17 cellular contexts compared by ENCODE assay signal in genomic region chr19:4891066-4891465, GRCh38. TPM values are rescaled to one million over a fixed set of nuclear protein-coding genes. Genes with fewer than 3 reads are reported as not detected.
DNase-seq lines count a peak whose midpoint lies in the region; ATAC-seq, FAIRE-seq and TF ChIP-seq lines count a peak whose summit lies in the region.
"Had no signal": no experiment of that assay in that cellular context is flagged by ENCODE, and none has a peak within 500 bp of the region (broad histone marks: within the 10 kb centered on the region; RNA-seq: fewer than 3 reads in every experiment).

No MANE protein-coding gene starts in this region.

- FAIRE-seq in K562 (lab: Jason Lieb, UNC) (no peak), HepG2 (lab: Jason Lieb, UNC) (no peak)
- FAIRE-seq: GM12892, H54 had no signal

- H3K36me3 ChIP-seq in BLaER1 (peaks cover 12% of the 10 kb centered on the region; the same call in 1 of the 2 replicates), K562 (ENCODE audit: control insufficient read depth, insufficient read depth, low read length) (no peaks in the 10 kb centered on the region), left ventricle myocardium inferior (no peaks in the 10 kb centered on the region), HepG2 (replicated peaks in 1 of 2; ENCODE audit: control insufficient read depth in 1 of 2, insufficient read depth in 2 of 2, low read length in 2 of 2) (no peaks in the 10 kb centered on the region), BE2C (no peaks in the 10 kb centered on the region)

- CTCF ChIA-PET in K562 (lab: Yijun Ruan, JAX; ENCODE audit: low intra/inter-chr PET ratio) (no interaction called here), HepG2 (lab: Yijun Ruan, JAX; ENCODE audit: low intra/inter-chr PET ratio, low total read pairs) (no interaction called here)

- in situ Hi-C loops in K562 (cut with MboI): no loop called here
- in situ Hi-C loops in HepG2 (cut with HindIII; ENCODE audit: extremely low pct_ligation_motif_present, low pct_unique_long_range_greater_than_20kb): no loop called here
- in situ Hi-C loops in GM13976 (cut with MboI; ENCODE audit: low sequenced_read_pairs, unreplicated experiment): no loop called here

- no peaks in the 10 kb centered on the region for H3K9me1 ChIP-seq in K562 (ENCODE audit: control insufficient read depth, insufficient read depth, low read length)

- H3K4me1 ChIP-seq in BLaER1: peaks cover 60% of the 10 kb centered on the region
- H3K4me1 ChIP-seq in K562 (replicated peaks in 1 of 2; ENCODE audit: control insufficient read depth in 2 of 2, insufficient read depth in 2 of 2, low read length in 2 of 2): peaks cover 0 to 4% of the 10 kb centered on the region in 2 experiments; a peak in 2 of 5 replicates
- peaks cover 18% of the 10 kb centered on the region for H3K4me1 ChIP-seq in left ventricle myocardium inferior
- peaks cover 32% of the 10 kb centered on the region for H3K4me1 ChIP-seq in HepG2 (ENCODE audit: insufficient read depth, low read length)
- no peaks in the 10 kb centered on the region for H3K4me1 ChIP-seq in BE2C
- H3K4me1 ChIP-seq: Caco-2 had no signal

- BruUV-seq in K562 (replicated peaks; lab: Mats Ljungman, UMichigan) (no TSS peak), HepG2 (replicated peaks; lab: Mats Ljungman, UMichigan) (no TSS peak)

- H2AFZ ChIP-seq in K562 (ENCODE audit: low read depth, low read length) (no peak overlapping the region), HepG2 (ENCODE audit: low read length) (no peak overlapping the region)

- H3K9ac ChIP-seq in BLaER1 (no peak overlapping the region), K562 (ENCODE audit: insufficient read depth in 1 of 2, low read depth in 2 of 2, low read length in 2 of 2) (peak overlapping the region in 1 of 2 experiments; percentile 47; a peak in 2 of 4 replicates), HepG2 (ENCODE audit: insufficient read depth, low read depth, low read length) (no peak overlapping the region)

- H3K9me3 ChIP-seq in BLaER1 (no peaks in the 10 kb centered on the region), K562 (replicated peaks; ENCODE audit: control insufficient read depth, insufficient read depth, low read depth, low read length) (no peaks in the 10 kb centered on the region), left ventricle myocardium inferior (replicated peaks) (no peaks in the 10 kb centered on the region), HepG2 (ENCODE audit: low read length) (no peaks in the 10 kb centered on the region), BE2C (no peaks in the 10 kb centered on the region)
- H3K9me3 ChIP-seq: Caco-2 had no signal

- no peaks in the 10 kb centered on the region for H3K79me2 ChIP-seq in K562 (ENCODE audit: control insufficient read depth, insufficient read depth, low read length)
- H3K79me2 ChIP-seq in HepG2 (ENCODE audit: insufficient read depth, low read length): no peaks in the 10 kb centered on the region

- H3K27ac ChIP-seq in BLaER1 (peak overlapping the region; percentile 44), K562 (ENCODE audit: extremely low read depth, low read depth, low read length) (no peak overlapping the region), left ventricle myocardium inferior (replicated peaks) (no peak overlapping the region), HepG2 (ENCODE audit: extremely low read length, insufficient read depth, low read length) (no peak overlapping the region)

- intact Hi-C loops in K562 (cut with micrococcal nuclease) (no loop called here), left ventricle myocardium inferior (cut with micrococcal nuclease) (no loop called here), HepG2 (cut with micrococcal nuclease; ENCODE audit: unreplicated experiment) (loop anchor here (1.0 kb wide), 1 partner anchor 20 kb away; no protein-coding TSS in a partner anchor)

- ATAC-seq in K562 (peak; percentile 31; the same call in 1 of the 3 replicates), HepG2 (peak; percentile 64), HG02970 (IDR thresholded peaks at IDR 0.05; ENCODE audit: low FRiP score, unreplicated experiment) (no peak)
- ATAC-seq: HCT116 had no signal

- H3K4me2 ChIP-seq in BLaER1 (no peak overlapping the region), K562 (ENCODE audit: insufficient read depth, low read length) (no peak overlapping the region; the same call in 1 of the 2 replicates), HepG2 (ENCODE audit: low read depth, low read length) (peak overlapping the region; percentile 65)

- TF ChIP-seq POLR2A in K562 (conservative IDR thresholded peaks at IDR 0.05) (no peak), HepG2 (IDR thresholded peaks at IDR 0.05; ENCODE audit: insufficient read depth in 1 of 2, low read depth in 2 of 2, low read length in 2 of 2) (no peak)

- 28% methylated on average over 22 of the region's 22 CpGs for WGBS in K562 (ENCODE audit: insufficient coverage, low coverage, missing lambda C conversion rate)
- 19% methylated on average over 6 of the region's 22 CpGs for WGBS in HepG2 (ENCODE audit: low lambda C conversion rate)

- no peak for TF ChIP-seq EP300 in K562 (IDR thresholded peaks at IDR 0.05; ENCODE audit: low read length)
- TF ChIP-seq EP300 in HepG2 (IDR thresholded peaks at IDR 0.05; ENCODE audit: low read depth in 2 of 2, low read length in 2 of 2): no peak
- no peak for TF ChIP-seq EP300 in HepG2 (CRISPR knock-in tag; IDR thresholded peaks at IDR 0.05; ENCODE audit: borderline replicate concordance)

- TF ChIP-seq RAD21 in K562 (CRISPR knock-in tag; conservative IDR thresholded peaks at IDR 0.05 in 1 of 2, IDR thresholded peaks at IDR 0.05 in 1 of 2) (no peak), HepG2 (CRISPR knock-in tag; IDR thresholded peaks at IDR 0.05) (no peak)

- H3K27me3 ChIP-seq in BLaER1 (no peaks in the 10 kb centered on the region), K562 (ENCODE audit: control insufficient read depth in 2 of 2, insufficient read depth in 2 of 2, low read length in 2 of 2) (peaks cover 7 to 13% of the 10 kb centered on the region in 2 experiments; a peak in 3 of 5 replicates), left ventricle myocardium inferior (ENCODE audit: low read depth) (peaks cover 20% of the 10 kb centered on the region), HepG2 (ENCODE audit: control insufficient read depth in 1 of 2, insufficient read depth in 2 of 2, low read length in 2 of 2) (peaks cover 3 to 20% of the 10 kb centered on the region in 2 experiments; a peak in 2 of 5 replicates), BE2C (no peaks in the 10 kb centered on the region)

- TF ChIP-seq CTCF in K562 (IDR thresholded peaks at IDR 0.05 in 2 of 3, conservative IDR thresholded peaks at IDR 0.05 in 1 of 3; ENCODE audit: insufficient read depth in 2 of 3, low read depth in 1 of 3, low read length in 3 of 3) (no peak), left ventricle myocardium inferior (IDR thresholded peaks at IDR 0.05; ENCODE audit: borderline replicate concordance) (no peak), HepG2 (CRISPR knock-in tag; IDR thresholded peaks at IDR 0.05) (no peak), BE2C (IDR thresholded peaks at IDR 0.05; ENCODE audit: low read depth, low read length) (no peak), GM13976 (IDR thresholded peaks at IDR 0.05; ENCODE audit: borderline replicate concordance, control extremely low read depth, extremely low read depth, insufficient read depth, missing control alignments) (no peak)

- POLR2A ChIA-PET in K562 (lab: Yijun Ruan, JAX): interaction anchor here (1.1 to 1.3 kb wide), 2 partner anchors 11 to 16 kb away, joined by 3 to 4 read pairs; partner anchors contain the start of gene ARRDC5
- POLR2A ChIA-PET in HepG2 (lab: Yijun Ruan, JAX): interaction anchor here (1.2 kb wide), 1 partner anchor 17 kb away, joined by 3 read pairs; no protein-coding TSS in a partner anchor

- H4K20me1 ChIP-seq in BLaER1 (no peaks in the 10 kb centered on the region), K562 (replicated peaks; ENCODE audit: control insufficient read depth, insufficient read depth, low read length) (no peaks in the 10 kb centered on the region), HepG2 (ENCODE audit: insufficient read depth, low read length) (no peaks in the 10 kb centered on the region)

- DNase-seq in K562 (ENCODE audit: extremely low read depth in 1 of 4, low spot score in 3 of 4) (peak in 1 of 4 experiments; percentile 9), left ventricle myocardium inferior (peak; percentile 58), HepG2 (ENCODE audit: low spot score) (no peak), BE2C (no peak), AML-193 (lab: John Stamatoyannopoulos, UW) (no peak), GM13976 (ENCODE audit: low spot score) (no peak)
- DNase-seq: ACHN; Caco-2; CD8-positive, alpha-beta memory T cell; DND-41; GDM1 had no signal

- H3K4me3 ChIP-seq in BLaER1: no peak overlapping the region
- H3K4me3 ChIP-seq in K562: no peak overlapping the region
- no peak overlapping the region for H3K4me3 ChIP-seq in left ventricle myocardium inferior
- peak overlapping the region in 1 of 3 experiments; percentile 57; a peak in 2 of 6 replicates for H3K4me3 ChIP-seq in HepG2 (replicated peaks in 1 of 3; ENCODE audit: insufficient read depth in 1 of 3, low read depth in 2 of 3, low read length in 3 of 3)
- H3K4me3 ChIP-seq in BE2C (ENCODE audit: low read depth, low read length): no peak overlapping the region

RNA-seq across cellular contexts. Expression of gene ARRDC5, which starts 11.6 kb away (rescaled TPM):
- not detected in 2 replicates for total RNA-seq in K562 (2011; cell fraction: chromatin; rRNA removed; ENCODE audit: low replicate concordance)
- not detected in 2 replicates for total RNA-seq in K562 (2011; cell fraction: nucleolus; rRNA removed)
- total RNA-seq in K562 (2011; cell fraction: nucleoplasm; rRNA removed): not detected in 2 replicates
- total RNA-seq in K562 (2014; rRNA removed) (not detected in 2 replicates), K562 (2014; rRNA removed; fragmentation: Illumina TruSeq; extraction: Trizol) (not detected in 2 replicates), K562 (2015; rRNA removed; fragmentation: Illumina TruSeq; extraction: Trizol) (not detected in 2 replicates), K562 (2021) (not detected in 2 replicates), left ventricle myocardium inferior (not detected), HepG2 (2016; rRNA removed; fragmentation: Illumina TruSeq; extraction: Trizol) (not detected in 2 replicates)
- polyA plus RNA-seq in K562 (2011; rRNA removed) (not detected in 2 replicates), K562 (2014; fragmentation: Illumina TruSeq; extraction: Trizol) (not detected in 2 replicates), K562 (2014; fragmentation: Nextera tagmentation; extraction: Ambion mirVana) (not detected), K562 (2014; rRNA removed) (not detected in 2 replicates), HepG2 (2011; rRNA removed) (not detected in 2 replicates)
- polyA plus RNA-seq in K562 (2011; cell fraction: cytosol; rRNA removed): not detected in 2 replicates
- not detected in 2 replicates for polyA plus RNA-seq in K562 (2011; cell fraction: nucleus; rRNA removed)
- not detected in 2 replicates for polyA plus RNA-seq in K562 (2012)
- polyA minus RNA-seq in K562 (2011; rRNA and poly(A)+ RNA removed): not detected in 2 replicates
- polyA minus RNA-seq in K562 (2011; cell fraction: cytosol; rRNA and poly(A)+ RNA removed): not detected in 2 replicates
- polyA minus RNA-seq in K562 (2011; cell fraction: nucleus; rRNA and poly(A)+ RNA removed): not detected in 2 replicates
- total RNA-seq in HepG2 (2016; cell fraction: cytosol; rRNA removed; fragmentation: Illumina TruSeq; extraction: Trizol; ENCODE audit: low read depth): not detected in 2 replicates
- total RNA-seq in HepG2 (2016; cell fraction: insoluble cytoplasmic fraction; rRNA removed; fragmentation: Illumina TruSeq; extraction: Trizol): not detected in 2 replicates
- not detected in 2 replicates for total RNA-seq in HepG2 (2016; cell fraction: membrane; rRNA removed; fragmentation: Illumina TruSeq; extraction: Trizol)
- total RNA-seq in HepG2 (2016; cell fraction: nucleus; rRNA removed; fragmentation: Illumina TruSeq; extraction: Trizol): not detected in 2 replicates
- polyA plus RNA-seq in HepG2 (2011; cell fraction: cytosol; rRNA removed): not detected in 2 replicates
- not detected in 2 replicates for polyA plus RNA-seq in HepG2 (2011; cell fraction: nucleus; rRNA removed)
- polyA plus RNA-seq in HepG2 (2012): not detected in 2 replicates
- not detected in 2 replicates for polyA plus RNA-seq in HepG2 (2016; cell fraction: cytosol; fragmentation: Illumina TruSeq; extraction: Trizol; ENCODE audit: low read depth)
- polyA plus RNA-seq in HepG2 (2016; cell fraction: insoluble cytoplasmic fraction; fragmentation: Illumina TruSeq; extraction: Trizol; ENCODE audit: low read depth): not detected in 2 replicates
- polyA plus RNA-seq in HepG2 (2016; cell fraction: membrane; fragmentation: Illumina TruSeq; extraction: Trizol; ENCODE audit: low read depth): not detected in 2 replicates
- not detected in 2 replicates for polyA plus RNA-seq in HepG2 (2016; cell fraction: nucleus; fragmentation: Illumina TruSeq; extraction: Trizol; ENCODE audit: insufficient read depth, low read depth)
- polyA minus RNA-seq in HepG2 (2011; rRNA and poly(A)+ RNA removed; ENCODE audit: low replicate concordance): 0.09 TPM in 1 of 2 replicates, not detected in the other
- not detected in 2 replicates for polyA minus RNA-seq in HepG2 (2011; cell fraction: cytosol; rRNA and poly(A)+ RNA removed)
- polyA minus RNA-seq in HepG2 (2011; cell fraction: nucleus; rRNA and poly(A)+ RNA removed): not detected in 2 replicates
- not detected for polyA plus RNA-seq in BE2C (2012; ENCODE audit: insufficient read depth, insufficient read length, low read depth)
- total RNA-seq: A172, Caco-2 had no signal

RNA-seq across cellular contexts. Expression of gene UHRF1, which starts 18.2 kb away (rescaled TPM):
- 18.6 and 36.9 TPM in 2 replicates for total RNA-seq in K562 (2011; cell fraction: chromatin; rRNA removed; ENCODE audit: low replicate concordance)
- total RNA-seq in K562 (2011; cell fraction: nucleolus; rRNA removed): 23.3 and 25.5 TPM in 2 replicates
- total RNA-seq in K562 (2011; cell fraction: nucleoplasm; rRNA removed): 15.3 and 17.0 TPM in 2 replicates
- total RNA-seq in K562 (2014; rRNA removed): 65.5 and 73.3 TPM in 2 replicates
- total RNA-seq in K562 (2014; rRNA removed; fragmentation: Illumina TruSeq; extraction: Trizol): 16.8 and 17.7 TPM in 2 replicates
- 42.3 and 42.6 TPM in 2 replicates for total RNA-seq in K562 (2015; rRNA removed; fragmentation: Illumina TruSeq; extraction: Trizol)
- total RNA-seq in K562 (2021): 91.4 and 101 TPM in 2 replicates
- polyA plus RNA-seq in K562 (2011; rRNA removed): 8.7 and 16.7 TPM in 2 replicates
- polyA plus RNA-seq in K562 (2011; cell fraction: cytosol; rRNA removed): 8.1 and 14.0 TPM in 2 replicates
- polyA plus RNA-seq in K562 (2011; cell fraction: nucleus; rRNA removed): 20.9 and 30.2 TPM in 2 replicates
- 23.4 and 46.2 TPM in 2 replicates for polyA plus RNA-seq in K562 (2012)
- 30.9 and 49.5 TPM in 2 replicates for polyA plus RNA-seq in K562 (2014; fragmentation: Illumina TruSeq; extraction: Trizol)
- polyA plus RNA-seq in K562 (2014; fragmentation: Nextera tagmentation; extraction: Ambion mirVana): 10 to 100 TPM in 1 of 2 experiments, 1 to 10 TPM in 1; 6.0 to 14.2 TPM
- polyA plus RNA-seq in K562 (2014; rRNA removed): 44.0 and 47.4 TPM in 2 replicates
- 8.0 and 10.3 TPM in 2 replicates for polyA minus RNA-seq in K562 (2011; rRNA and poly(A)+ RNA removed)
- 14.2 and 19.1 TPM in 2 replicates for polyA minus RNA-seq in K562 (2011; cell fraction: cytosol; rRNA and poly(A)+ RNA removed)
- polyA minus RNA-seq in K562 (2011; cell fraction: nucleus; rRNA and poly(A)+ RNA removed): 8.3 and 9.4 TPM in 2 replicates
- total RNA-seq in left ventricle myocardium inferior: 1.3 TPM
- total RNA-seq in HepG2 (2016; rRNA removed; fragmentation: Illumina TruSeq; extraction: Trizol): 77.7 and 78.4 TPM in 2 replicates
- total RNA-seq in HepG2 (2016; cell fraction: cytosol; rRNA removed; fragmentation: Illumina TruSeq; extraction: Trizol; ENCODE audit: low read depth): 3.9 and 6.2 TPM in 2 replicates
- 67.8 and 81.6 TPM in 2 replicates for total RNA-seq in HepG2 (2016; cell fraction: insoluble cytoplasmic fraction; rRNA removed; fragmentation: Illumina TruSeq; extraction: Trizol)
- 20.0 and 21.7 TPM in 2 replicates for total RNA-seq in HepG2 (2016; cell fraction: membrane; rRNA removed; fragmentation: Illumina TruSeq; extraction: Trizol)
- 44.9 and 50.5 TPM in 2 replicates for total RNA-seq in HepG2 (2016; cell fraction: nucleus; rRNA removed; fragmentation: Illumina TruSeq; extraction: Trizol)
- polyA plus RNA-seq in HepG2 (2011; rRNA removed): 6.6 and 6.8 TPM in 2 replicates
- polyA plus RNA-seq in HepG2 (2011; cell fraction: cytosol; rRNA removed): 3.1 and 4.8 TPM in 2 replicates
- polyA plus RNA-seq in HepG2 (2011; cell fraction: nucleus; rRNA removed): 10.7 and 15.0 TPM in 2 replicates
- 6.1 and 15.1 TPM in 2 replicates for polyA plus RNA-seq in HepG2 (2012)
- polyA plus RNA-seq in HepG2 (2016; cell fraction: cytosol; fragmentation: Illumina TruSeq; extraction: Trizol; ENCODE audit: low read depth): 2.1 and 2.4 TPM in 2 replicates
- polyA plus RNA-seq in HepG2 (2016; cell fraction: insoluble cytoplasmic fraction; fragmentation: Illumina TruSeq; extraction: Trizol; ENCODE audit: low read depth): 65.4 and 73.6 TPM in 2 replicates
- 7.7 and 8.4 TPM in 2 replicates for polyA plus RNA-seq in HepG2 (2016; cell fraction: membrane; fragmentation: Illumina TruSeq; extraction: Trizol; ENCODE audit: low read depth)
- polyA plus RNA-seq in HepG2 (2016; cell fraction: nucleus; fragmentation: Illumina TruSeq; extraction: Trizol; ENCODE audit: insufficient read depth, low read depth): 78.8 and 80.1 TPM in 2 replicates
- polyA minus RNA-seq in HepG2 (2011; rRNA and poly(A)+ RNA removed; ENCODE audit: low replicate concordance): 16.7 and 45.7 TPM in 2 replicates
- polyA minus RNA-seq in HepG2 (2011; cell fraction: cytosol; rRNA and poly(A)+ RNA removed): 4.4 and 8.6 TPM in 2 replicates
- 4.1 and 5.9 TPM in 2 replicates for polyA minus RNA-seq in HepG2 (2011; cell fraction: nucleus; rRNA and poly(A)+ RNA removed)
- 12.5 TPM for polyA plus RNA-seq in BE2C (2012; ENCODE audit: insufficient read depth, insufficient read length, low read depth)

RNA-seq across cellular contexts. Expression of gene PLIN3, which starts 23.6 kb away (rescaled TPM):
- 24.0 and 76.2 TPM in 2 replicates for total RNA-seq in K562 (2011; cell fraction: chromatin; rRNA removed; ENCODE audit: low replicate concordance)
- total RNA-seq in K562 (2011; cell fraction: nucleolus; rRNA removed): 70.4 and 72.2 TPM in 2 replicates
- total RNA-seq in K562 (2011; cell fraction: nucleoplasm; rRNA removed): 46.2 and 49.7 TPM in 2 replicates
- 68.9 and 91.1 TPM in 2 replicates for total RNA-seq in K562 (2014; rRNA removed)
- total RNA-seq in K562 (2014; rRNA removed; fragmentation: Illumina TruSeq; extraction: Trizol): 21.5 and 22.0 TPM in 2 replicates
- 46.6 and 46.7 TPM in 2 replicates for total RNA-seq in K562 (2015; rRNA removed; fragmentation: Illumina TruSeq; extraction: Trizol)
- 75.1 and 75.6 TPM in 2 replicates for total RNA-seq in K562 (2021)
- polyA plus RNA-seq in K562 (2011; rRNA removed): 43.1 and 53.5 TPM in 2 replicates
- 65.0 and 129 TPM in 2 replicates for polyA plus RNA-seq in K562 (2011; cell fraction: cytosol; rRNA removed)
- polyA plus RNA-seq in K562 (2011; cell fraction: nucleus; rRNA removed): 17.0 and 20.6 TPM in 2 replicates
- polyA plus RNA-seq in K562 (2012): 66.2 and 90.2 TPM in 2 replicates
- polyA plus RNA-seq in K562 (2014; fragmentation: Illumina TruSeq; extraction: Trizol): 31.7 and 59.9 TPM in 2 replicates
- 1 to 10 TPM; 7.5 to 9.8 TPM for polyA plus RNA-seq in K562 (2014; fragmentation: Nextera tagmentation; extraction: Ambion mirVana)
- 52.2 and 56.2 TPM in 2 replicates for polyA plus RNA-seq in K562 (2014; rRNA removed)
- polyA minus RNA-seq in K562 (2011; rRNA and poly(A)+ RNA removed): 21.0 and 30.6 TPM in 2 replicates
- 76.4 and 106 TPM in 2 replicates for polyA minus RNA-seq in K562 (2011; cell fraction: cytosol; rRNA and poly(A)+ RNA removed)
- polyA minus RNA-seq in K562 (2011; cell fraction: nucleus; rRNA and poly(A)+ RNA removed): 25.3 and 38.5 TPM in 2 replicates
- total RNA-seq in left ventricle myocardium inferior: 26.7 TPM
- 49.3 and 59.8 TPM in 2 replicates for total RNA-seq in HepG2 (2016; rRNA removed; fragmentation: Illumina TruSeq; extraction: Trizol)
- total RNA-seq in HepG2 (2016; cell fraction: cytosol; rRNA removed; fragmentation: Illumina TruSeq; extraction: Trizol; ENCODE audit: low read depth): 8.6 and 11.0 TPM in 2 replicates
- 52.7 and 59.0 TPM in 2 replicates for total RNA-seq in HepG2 (2016; cell fraction: insoluble cytoplasmic fraction; rRNA removed; fragmentation: Illumina TruSeq; extraction: Trizol)
- 25.3 and 25.7 TPM in 2 replicates for total RNA-seq in HepG2 (2016; cell fraction: membrane; rRNA removed; fragmentation: Illumina TruSeq; extraction: Trizol)
- total RNA-seq in HepG2 (2016; cell fraction: nucleus; rRNA removed; fragmentation: Illumina TruSeq; extraction: Trizol): 20.1 and 21.0 TPM in 2 replicates
- polyA plus RNA-seq in HepG2 (2011; rRNA removed): 57.9 and 69.4 TPM in 2 replicates
- polyA plus RNA-seq in HepG2 (2011; cell fraction: cytosol; rRNA removed): 64.8 and 97.9 TPM in 2 replicates
- 34.7 and 36.0 TPM in 2 replicates for polyA plus RNA-seq in HepG2 (2011; cell fraction: nucleus; rRNA removed)
- polyA plus RNA-seq in HepG2 (2012): 36.2 and 55.0 TPM in 2 replicates
- 10.8 and 11.1 TPM in 2 replicates for polyA plus RNA-seq in HepG2 (2016; cell fraction: cytosol; fragmentation: Illumina TruSeq; extraction: Trizol; ENCODE audit: low read depth)
- 68.3 and 74.9 TPM in 2 replicates for polyA plus RNA-seq in HepG2 (2016; cell fraction: insoluble cytoplasmic fraction; fragmentation: Illumina TruSeq; extraction: Trizol; ENCODE audit: low read depth)
- 20.0 and 20.9 TPM in 2 replicates for polyA plus RNA-seq in HepG2 (2016; cell fraction: membrane; fragmentation: Illumina TruSeq; extraction: Trizol; ENCODE audit: low read depth)
- 31.2 and 32.3 TPM in 2 replicates for polyA plus RNA-seq in HepG2 (2016; cell fraction: nucleus; fragmentation: Illumina TruSeq; extraction: Trizol; ENCODE audit: insufficient read depth, low read depth)
- 93.3 and 183 TPM in 2 replicates for polyA minus RNA-seq in HepG2 (2011; rRNA and poly(A)+ RNA removed; ENCODE audit: low replicate concordance)
- 76.8 and 81.5 TPM in 2 replicates for polyA minus RNA-seq in HepG2 (2011; cell fraction: cytosol; rRNA and poly(A)+ RNA removed)
- 26.5 and 32.3 TPM in 2 replicates for polyA minus RNA-seq in HepG2 (2011; cell fraction: nucleus; rRNA and poly(A)+ RNA removed)
- 9.2 TPM for polyA plus RNA-seq in BE2C (2012; ENCODE audit: insufficient read depth, insufficient read length, low read depth)

RNA-seq across cellular contexts. Expression of gene TICAM1, which starts 59.6 kb away (rescaled TPM):
- 3.7 and 10.7 TPM in 2 replicates for total RNA-seq in K562 (2011; cell fraction: chromatin; rRNA removed; ENCODE audit: low replicate concordance)
- 4.2 and 4.7 TPM in 2 replicates for total RNA-seq in K562 (2011; cell fraction: nucleolus; rRNA removed)
- 2.7 and 3.1 TPM in 2 replicates for total RNA-seq in K562 (2011; cell fraction: nucleoplasm; rRNA removed)
- total RNA-seq in K562 (2014; rRNA removed): 1.5 and 2.7 TPM in 2 replicates
- 0.77 and 0.98 TPM in 2 replicates for total RNA-seq in K562 (2014; rRNA removed; fragmentation: Illumina TruSeq; extraction: Trizol)
- total RNA-seq in K562 (2015; rRNA removed; fragmentation: Illumina TruSeq; extraction: Trizol): 2.1 and 2.8 TPM in 2 replicates
- total RNA-seq in K562 (2021): 11.5 and 11.6 TPM in 2 replicates
- 0.47 and 1.2 TPM in 2 replicates for polyA plus RNA-seq in K562 (2011; rRNA removed)
- polyA plus RNA-seq in K562 (2011; cell fraction: cytosol; rRNA removed): 1.2 and 1.9 TPM in 2 replicates
- polyA plus RNA-seq in K562 (2011; cell fraction: nucleus; rRNA removed): 1.5 and 3.1 TPM in 2 replicates
- 6.6 and 8.4 TPM in 2 replicates for polyA plus RNA-seq in K562 (2012)
- 3.1 and 7.1 TPM in 2 replicates for polyA plus RNA-seq in K562 (2014; fragmentation: Illumina TruSeq; extraction: Trizol)
- polyA plus RNA-seq in K562 (2014; fragmentation: Nextera tagmentation; extraction: Ambion mirVana): under 1 TPM; 0.07 to 0.11 TPM
- polyA plus RNA-seq in K562 (2014; rRNA removed): 4.7 and 5.7 TPM in 2 replicates
- 0.45 and 0.60 TPM in 2 replicates for polyA minus RNA-seq in K562 (2011; rRNA and poly(A)+ RNA removed)
- 4.6 and 6.3 TPM in 2 replicates for polyA minus RNA-seq in K562 (2011; cell fraction: cytosol; rRNA and poly(A)+ RNA removed)
- 1.2 and 1.5 TPM in 2 replicates for polyA minus RNA-seq in K562 (2011; cell fraction: nucleus; rRNA and poly(A)+ RNA removed)
- total RNA-seq in left ventricle myocardium inferior: 6.1 TPM
- 0.95 and 1.3 TPM in 2 replicates for total RNA-seq in HepG2 (2016; rRNA removed; fragmentation: Illumina TruSeq; extraction: Trizol)
- total RNA-seq in HepG2 (2016; cell fraction: cytosol; rRNA removed; fragmentation: Illumina TruSeq; extraction: Trizol; ENCODE audit: low read depth): 0.30 and 0.44 TPM in 2 replicates
- 1.0 and 1.3 TPM in 2 replicates for total RNA-seq in HepG2 (2016; cell fraction: insoluble cytoplasmic fraction; rRNA removed; fragmentation: Illumina TruSeq; extraction: Trizol)
- 1.2 and 1.4 TPM in 2 replicates for total RNA-seq in HepG2 (2016; cell fraction: membrane; rRNA removed; fragmentation: Illumina TruSeq; extraction: Trizol)
- total RNA-seq in HepG2 (2016; cell fraction: nucleus; rRNA removed; fragmentation: Illumina TruSeq; extraction: Trizol): 0.47 and 1.1 TPM in 2 replicates
- 0.33 and 0.61 TPM in 2 replicates for polyA plus RNA-seq in HepG2 (2011; rRNA removed)
- 0.45 and 0.47 TPM in 2 replicates for polyA plus RNA-seq in HepG2 (2011; cell fraction: cytosol; rRNA removed)
- 1.7 and 2.4 TPM in 2 replicates for polyA plus RNA-seq in HepG2 (2011; cell fraction: nucleus; rRNA removed)
- polyA plus RNA-seq in HepG2 (2012): 2.7 and 4.4 TPM in 2 replicates
- 0.70 and 0.91 TPM in 2 replicates for polyA plus RNA-seq in HepG2 (2016; cell fraction: cytosol; fragmentation: Illumina TruSeq; extraction: Trizol; ENCODE audit: low read depth)
- 3.0 and 3.7 TPM in 2 replicates for polyA plus RNA-seq in HepG2 (2016; cell fraction: insoluble cytoplasmic fraction; fragmentation: Illumina TruSeq; extraction: Trizol; ENCODE audit: low read depth)
- 1.5 and 1.9 TPM in 2 replicates for polyA plus RNA-seq in HepG2 (2016; cell fraction: membrane; fragmentation: Illumina TruSeq; extraction: Trizol; ENCODE audit: low read depth)
- 4.0 and 4.6 TPM in 2 replicates for polyA plus RNA-seq in HepG2 (2016; cell fraction: nucleus; fragmentation: Illumina TruSeq; extraction: Trizol; ENCODE audit: insufficient read depth, low read depth)
- 0.70 and 1.7 TPM in 2 replicates for polyA minus RNA-seq in HepG2 (2011; rRNA and poly(A)+ RNA removed; ENCODE audit: low replicate concordance)
- 1.4 and 1.6 TPM in 2 replicates for polyA minus RNA-seq in HepG2 (2011; cell fraction: cytosol; rRNA and poly(A)+ RNA removed)
- polyA minus RNA-seq in HepG2 (2011; cell fraction: nucleus; rRNA and poly(A)+ RNA removed): 0.50 and 0.52 TPM in 2 replicates
- 11.3 TPM for polyA plus RNA-seq in BE2C (2012; ENCODE audit: insufficient read depth, insufficient read length, low read depth)
